In the genomic region with DNA sequence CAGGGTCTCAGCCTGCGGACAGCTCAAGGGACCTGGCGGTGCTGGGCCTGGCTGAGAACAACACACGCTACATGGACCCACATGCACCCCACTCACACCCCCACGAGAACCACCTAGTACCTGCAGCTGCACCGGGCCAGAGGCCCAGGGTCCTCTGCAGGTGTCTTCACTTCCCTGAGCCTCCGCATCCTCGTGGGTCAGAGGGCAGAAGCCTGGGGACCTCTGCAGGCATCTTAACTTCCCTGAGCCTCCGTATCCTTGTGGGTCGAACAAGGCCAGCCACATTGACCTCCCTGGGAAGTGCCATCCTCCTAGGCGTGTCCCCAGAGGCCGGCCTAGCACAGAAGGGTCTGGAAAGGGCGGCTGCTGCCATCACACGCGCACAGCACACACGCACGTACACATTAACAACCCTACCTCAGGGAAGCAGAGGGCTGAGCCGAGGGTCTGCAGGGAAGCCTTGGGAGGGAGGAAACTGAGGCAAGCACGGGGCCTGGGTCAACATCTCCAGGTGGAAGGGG, we compare ENCODE assay signal across 27 cellular contexts.
"Had no signal": no experiment of that assay in that cellular context is flagged by ENCODE, and none has a peak within 500 bp of the region (broad histone marks: within the 10 kb centered on the region; RNA-seq: fewer than 3 reads in every experiment).

No MANE protein-coding gene starts in this region.

- H3K4me3 ChIP-seq: body of pancreas, cardiac muscle cell, heart left ventricle, testis, transverse colon, uterus had no signal

- H3K9me3 Mint-ChIP-seq: activated CD4-positive, alpha-beta memory T cell treated with anti-CD3 and anti-CD28 coated beads, Interleukin-2, amount 10 ng/mL, durations not matched to agents 7 days and 5 days; activated CD4-positive, alpha-beta T cell treated with anti-CD3 and anti-CD28 coated beads, Interleukin-2, amount 10 ng/mL, durations not matched to agents 7 days and 5 days; activated T-cell treated with anti-CD3 and anti-CD28 coated beads, Interleukin-2, amount 50 U/mL, for 4 hours; activated T-helper 17 cell treated with anti-CD3 and anti-CD28 coated beads, Interleukin-2, amount 50 U/mL, for 72 hours; endodermal cell; immature natural killer cell; neural crest cell had no signal

- H3K36me3 ChIP-seq: cardiac muscle cell, heart left ventricle, transverse colon, uterus had no signal

- H3K27me3 Mint-ChIP-seq: activated CD4-positive, alpha-beta memory T cell treated with anti-CD3 and anti-CD28 coated beads, Interleukin-2, amount 10 ng/mL, durations not matched to agents 7 days and 5 days; activated CD4-positive, alpha-beta T cell treated with anti-CD3 and anti-CD28 coated beads, Interleukin-2, amount 10 ng/mL, durations not matched to agents 7 days and 5 days; activated naive CD8-positive, alpha-beta T cell; activated T-helper 17 cell treated with anti-CD3 and anti-CD28 coated beads, Interleukin-2, amount 50 U/mL, for 72 hours had no signal

- DNase-seq: activated CD4-positive, alpha-beta memory T cell treated with anti-CD3 and anti-CD28 coated beads, Interleukin-2, amount 10 ng/mL, durations not matched to agents 7 days and 5 days; activated CD4-positive, alpha-beta T cell treated with anti-CD3 and anti-CD28 coated beads for 1 hour; activated CD4-positive, alpha-beta T cell treated with anti-CD3 and anti-CD28 coated beads, Interleukin-2, amount 10 ng/mL, durations not matched to agents 7 days and 5 days; activated T-cell treated with anti-CD3 and anti-CD28 coated beads, Interleukin-2, amount 50 U/mL, for 4 hours; anterior cingulate cortex; cortex of kidney; foreskin fibroblast; hypothalamus; immature natural killer cell; occipital lobe; right cardiac atrium; SK-N-SH; stimulated activated CD4-positive, alpha-beta T cell treated with anti-CD3 and anti-CD28 coated beads, Interleukin-12 subunit alpha, Interleukin-12 subunit beta, amount 100 ng/mL, for 4 hours; stimulated activated CD4-positive, alpha-beta T cell treated with anti-CD3 and anti-CD28 coated beads, Interleukin-4, amount 100 ng/mL, for 1 hour; stimulated activated naive CD8-positive, alpha-beta T cell treated with anti-CD3 and anti-CD28 coated beads, Interleukin-15, Interleukin-2, amounts not matched to agents 100 U/mL and 50 U/mL, for 24 hours; transverse colon had no signal

- H3K27me3 ChIP-seq: body of pancreas, cardiac muscle cell, testis, transverse colon, uterus had no signal

- H3K4me2 ChIP-seq: SK-N-SH had no signal

- H3K4me1 ChIP-seq: body of pancreas, transverse colon, uterus had no signal

- H3K9me3 ChIP-seq: body of pancreas, heart left ventricle, SK-N-SH, testis, transverse colon, uterus had no signal

- H3K27ac Mint-ChIP-seq: activated CD4-positive, alpha-beta memory T cell treated with anti-CD3 and anti-CD28 coated beads, Interleukin-2, amount 10 ng/mL, durations not matched to agents 7 days and 5 days; activated CD4-positive, alpha-beta T cell treated with anti-CD3 and anti-CD28 coated beads, Interleukin-2, amount 10 ng/mL, durations not matched to agents 7 days and 5 days; activated naive CD8-positive, alpha-beta T cell; activated T-helper 17 cell treated with anti-CD3 and anti-CD28 coated beads, Interleukin-2, amount 50 U/mL, for 72 hours; endodermal cell; immature natural killer cell had no signal

- H3K4me3 Mint-ChIP-seq: activated CD4-positive, alpha-beta memory T cell treated with anti-CD3 and anti-CD28 coated beads, Interleukin-2, amount 10 ng/mL, durations not matched to agents 7 days and 5 days; activated CD4-positive, alpha-beta T cell treated with anti-CD3 and anti-CD28 coated beads, Interleukin-2, amount 10 ng/mL, durations not matched to agents 7 days and 5 days; activated naive CD8-positive, alpha-beta T cell; activated T-cell treated with anti-CD3 and anti-CD28 coated beads, Interleukin-2, amount 50 U/mL, for 4 hours; activated T-helper 17 cell treated with anti-CD3 and anti-CD28 coated beads, Interleukin-2, amount 50 U/mL, for 72 hours; endodermal cell; immature natural killer cell; neural crest cell had no signal

- H3K27ac ChIP-seq: body of pancreas, cardiac muscle cell, heart left ventricle, testis, transverse colon, uterus had no signal

- H3K9ac ChIP-seq: SK-N-SH had no signal

- ATAC-seq: activated T-cell treated with anti-CD3 and anti-CD28 coated beads, Interleukin-2, amount 50 U/mL, for 4 hours; activated T-helper 17 cell treated with anti-CD3 and anti-CD28 coated beads, Interleukin-2, amount 50 U/mL, for 72 hours; body of pancreas; esophagus mucosa; left lobe of liver; right cardiac atrium; stimulated activated naive CD8-positive, alpha-beta T cell treated with anti-CD3 and anti-CD28 coated beads, Interleukin-15, Interleukin-2, amounts not matched to agents 100 U/mL and 50 U/mL, for 24 hours had no signal

- H3K36me3 Mint-ChIP-seq: activated naive CD8-positive, alpha-beta T cell; immature natural killer cell had no signal

- H3K4me1 Mint-ChIP-seq: activated CD4-positive, alpha-beta memory T cell treated with anti-CD3 and anti-CD28 coated beads, Interleukin-2, amount 10 ng/mL, durations not matched to agents 7 days and 5 days; activated CD4-positive, alpha-beta T cell treated with anti-CD3 and anti-CD28 coated beads, Interleukin-2, amount 10 ng/mL, durations not matched to agents 7 days and 5 days; activated T-helper 17 cell treated with anti-CD3 and anti-CD28 coated beads, Interleukin-2, amount 50 U/mL, for 72 hours; endodermal cell; neural crest cell had no signal
